In genomic region chr1:217924924-217925323, GRCh38 we compare ENCODE assay signal across 17 cellular contexts.
DNase-seq lines count a peak whose midpoint lies in the region; TF ChIP-seq lines count a peak whose summit lies in the region.
"Had no signal": no experiment of that assay in that cellular context is flagged by ENCODE, and none has a peak within 500 bp of the region (broad histone marks: within the 10 kb centered on the region; RNA-seq: fewer than 3 reads in every experiment).

No MANE protein-coding gene starts in this region.

- H3K9me3 ChIP-seq in ES-I3 (ENCODE audit: control insufficient read depth, insufficient read depth, low read length) = no peaks in the 10 kb centered on the region
- H3K9me3 ChIP-seq in HUES64 (ENCODE audit: insufficient read depth, low read depth, low read length) = no peaks in the 10 kb centered on the region
- H3K9me3 ChIP-seq in endodermal cell (ENCODE audit: control insufficient read depth, low read length) = no peaks in the 10 kb centered on the region
- no peaks in the 10 kb centered on the region for H3K9me3 ChIP-seq in breast epithelium
- H3K9me3 ChIP-seq: BE2C had no signal

- intact Hi-C loops in breast epithelium (cut with DNase I; ENCODE audit: low total_unique reads) = no loop called here

- peak overlapping the region; percentile 23 for H3K4me3 Mint-ChIP-seq in endodermal cell

- TF ChIP-seq POLR2A in breast epithelium (IDR thresholded peaks at IDR 0.05) = no peak

- H3K4me1 Mint-ChIP-seq in endodermal cell = peaks cover 14% of the 10 kb centered on the region

- peak overlapping the region; percentile 45 for H3K4me3 ChIP-seq in HUES64 (ENCODE audit: low read length)
- no peak overlapping the region for H3K4me3 ChIP-seq in endodermal cell (ENCODE audit: low read length)
- no peak overlapping the region for H3K4me3 ChIP-seq in breast epithelium
- H3K4me3 ChIP-seq: GM12878, PC-9, SK-N-MC had no signal

- H3K4me1 ChIP-seq in ES-I3 (ENCODE audit: insufficient read depth, low read length) = peaks cover 6% of the 10 kb centered on the region; the same call in 1 of the 2 replicates
- peaks cover 11% of the 10 kb centered on the region for H3K4me1 ChIP-seq in HUES64 (ENCODE audit: insufficient read depth, low read length)
- H3K4me1 ChIP-seq in endodermal cell (ENCODE audit: control insufficient read depth, insufficient read depth, low read length) = peaks cover 6% of the 10 kb centered on the region
- H3K4me1 ChIP-seq in breast epithelium = no peaks in the 10 kb centered on the region
- H3K4me1 ChIP-seq: BE2C had no signal

- H3K9me3 Mint-ChIP-seq in endodermal cell = no peaks in the 10 kb centered on the region

- TF ChIP-seq CTCF in endodermal cell (conservative IDR thresholded peaks at IDR 0.05) (no peak), GM20000 (IDR thresholded peaks at IDR 0.05; ENCODE audit: extremely low read depth, missing control alignments) (no peak), breast epithelium (IDR thresholded peaks at IDR 0.05) (no peak)

- no peaks in the 10 kb centered on the region for H3K36me3 Mint-ChIP-seq in endodermal cell (ENCODE audit: low read depth)

- no peak overlapping the region for H3K27ac Mint-ChIP-seq in endodermal cell

- H3K27me3 ChIP-seq in HUES64 (ENCODE audit: insufficient read depth, low read length) (peaks cover 33% of the 10 kb centered on the region), endodermal cell (ENCODE audit: control insufficient read depth, insufficient read depth, low read length, poor library complexity, severe bottlenecking) (peaks cover 32% of the 10 kb centered on the region), breast epithelium (peaks cover 2 to 13% of the 10 kb centered on the region in 2 donors)
- H3K27me3 ChIP-seq: BE2C had no signal

- H3K27ac ChIP-seq in HUES64 (ENCODE audit: low read depth, low read length) = no peak overlapping the region
- H3K27ac ChIP-seq in endodermal cell (ENCODE audit: low read depth, low read length) = no peak overlapping the region
- H3K27ac ChIP-seq in breast epithelium = no peak overlapping the region
- H3K27ac ChIP-seq: HL-60, PC-9, SK-N-MC had no signal

- H3K9ac ChIP-seq in ES-I3 (ENCODE audit: low read depth, low read length) (peak overlapping the region; percentile 34; the same call in 1 of the 2 replicates), HUES64 (ENCODE audit: low read depth, low read length) (no peak overlapping the region), endodermal cell (ENCODE audit: extremely low read depth, low read length, poor library complexity, severe bottlenecking) (no peak overlapping the region)

- DNase-seq in endodermal cell (peak; percentile 68), left kidney (ENCODE audit: low read depth, low spot score) (peak; percentile 49), NCI-H2196 (lab: John Stamatoyannopoulos, UW; ENCODE audit: unreplicated experiment) (no peak), GM20000 (ENCODE audit: low spot score) (no peak), breast epithelium (ENCODE audit: low spot score in 2 of 2) (no peak), COLO829 (ENCODE audit: low spot score) (no peak)
- DNase-seq: BE2C, KG1, NCI-H1092, NCI-H446, NCI-H774, PC-9 had no signal

- no peaks in the 10 kb centered on the region for H3K36me3 ChIP-seq in ES-I3 (ENCODE audit: insufficient read depth, low read length)
- no peaks in the 10 kb centered on the region for H3K36me3 ChIP-seq in HUES64 (ENCODE audit: insufficient read depth, low read length)
- H3K36me3 ChIP-seq in endodermal cell (ENCODE audit: control insufficient read depth, insufficient read depth, low read length) = no peaks in the 10 kb centered on the region
- no peaks in the 10 kb centered on the region for H3K36me3 ChIP-seq in breast epithelium
- H3K36me3 ChIP-seq: BE2C had no signal

- WGBS in HUES64 = 66% methylated on average over 36 of the region's 36 CpGs
- 45 to 55% methylated on average over 6 to 36 of the region's 36 CpGs for WGBS in endodermal cell (ENCODE audit: insufficient coverage in 1 of 2, insufficient read length in 1 of 2), 2 experiments

- peaks cover 46% of the 10 kb centered on the region for H3K27me3 Mint-ChIP-seq in endodermal cell (ENCODE audit: insufficient read depth)

Comparison
In these comparisons a context has a peak if more than half of its experiments do, and no peak if none do; other contexts are left out.
1. DNase-seq: peak in endodermal cell (single experiment) and left kidney (single experiment); none in NCI-H2196 (single experiment), GM20000 (single experiment), breast epithelium (0 of 2) and COLO829 (single experiment).